18 cellular contexts compared by ENCODE assay signal in the genomic region with DNA sequence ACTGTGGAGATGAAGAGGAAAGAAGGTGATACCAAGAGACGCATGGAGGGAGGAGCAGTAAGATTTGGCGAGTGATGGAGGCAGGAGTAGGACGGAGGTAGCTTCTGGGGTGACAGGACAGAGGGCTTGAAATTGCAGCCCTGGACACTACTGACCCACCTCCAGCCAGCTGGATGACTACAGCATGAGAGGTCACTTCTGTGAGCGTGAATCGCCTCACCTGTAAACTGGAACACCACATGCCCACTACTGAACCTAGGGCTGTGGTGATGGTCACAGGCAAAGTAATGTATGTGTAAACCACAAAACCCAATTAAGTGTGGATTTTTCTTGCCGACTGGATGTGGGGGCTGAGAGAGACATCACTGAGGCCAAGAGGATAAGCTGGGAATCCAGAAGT. TPM values are rescaled to one million over a fixed set of nuclear protein-coding genes. Genes with fewer than 3 reads are reported as not detected.
DNase-seq lines count a peak whose midpoint lies in the region; ATAC-seq and TF ChIP-seq lines count a peak whose summit lies in the region.
"Had no signal": no experiment of that assay in that cellular context is flagged by ENCODE, and none has a peak within 500 bp of the region (broad histone marks: within the 10 kb centered on the region; RNA-seq: fewer than 3 reads in every experiment).

No MANE protein-coding gene starts in this region.

- no peak overlapping the region for H3K56ac ChIP-seq in IMR-90 (ENCODE audit: extremely low read depth, insufficient read depth, low read length)

- intact Hi-C loops in IMR-90 (cut with micrococcal nuclease), result no loop called here
- intact Hi-C loops in spleen (cut with DNase I; ENCODE audit: low total_unique reads), result no loop called here

- H3K36me3 ChIP-seq in IMR-90 (ENCODE audit: control insufficient read depth, insufficient read depth, low read length), result no peaks in the 10 kb centered on the region
- no peaks in the 10 kb centered on the region for H3K36me3 ChIP-seq in spleen
- H3K36me3 ChIP-seq in H7 (replicated peaks; ENCODE audit: control insufficient read depth, insufficient read depth, low read length), result no peaks in the 10 kb centered on the region
- H3K36me3 ChIP-seq: BE2C had no signal

- no peaks in the 10 kb centered on the region; the same call in 1 of the 2 replicates for H4K20me1 ChIP-seq in IMR-90 (ENCODE audit: insufficient read depth, low read length)

- POLR2A ChIA-PET in IMR-90 (lab: Charles Lee; ENCODE audit: unreplicated experiment) (no interaction called here), WTC11 (lab: Charles Lee) (no interaction called here)

- ATAC-seq in IMR-90 (ENCODE audit: low read depth), result no peak
- ATAC-seq in WTC11, result no peak
- ATAC-seq: GM23338, HCT116 had no signal

- no peaks in the 10 kb centered on the region for H3K9me1 ChIP-seq in IMR-90 (ENCODE audit: insufficient read depth, low read length)

- no peak overlapping the region for H3K9ac ChIP-seq in IMR-90 (ENCODE audit: low read depth, low read length)

- H3K4me1 ChIP-seq in IMR-90 (ENCODE audit: control insufficient read depth, insufficient read depth, low read length) (no peaks in the 10 kb centered on the region), spleen (peaks cover 0 to 11% (median 1%) of the 10 kb centered on the region in 6 donors)
- H3K4me1 ChIP-seq: BE2C had no signal

- no peak overlapping the region for H2AK5ac ChIP-seq in IMR-90 (ENCODE audit: low read depth, low read length)

- no TSS peak for BruUV-seq in IMR-90 (replicated peaks; lab: Mats Ljungman, UMichigan)

- H3K36me3 Mint-ChIP-seq in WTC11 (no peaks in the 10 kb centered on the region), neural crest cell (ENCODE audit: low read depth) (no peaks in the 10 kb centered on the region)
- H3K36me3 Mint-ChIP-seq: CD4-positive, CD25-positive, alpha-beta regulatory T cell; CD8-positive, alpha-beta memory T cell had no signal

- no peaks in the 10 kb centered on the region for H3K27me3 Mint-ChIP-seq in WTC11 (ENCODE audit: low read depth)
- H3K27me3 Mint-ChIP-seq in neural crest cell (ENCODE audit: low read depth), result peaks cover 5% of the 10 kb centered on the region

- TF ChIP-seq POLR2A in IMR-90 (IDR thresholded peaks at IDR 0.05; ENCODE audit: low read depth, low read length), result no peak
- no peak for TF ChIP-seq POLR2A in spleen (IDR thresholded peaks at IDR 0.05)

- TF ChIP-seq CTCF in IMR-90 (conservative IDR thresholded peaks at IDR 0.05; ENCODE audit: low read depth, low read length) (no peak), WTC11 (IDR thresholded peaks at IDR 0.05) (no peak), neural crest cell (conservative IDR thresholded peaks at IDR 0.05) (no peak), spleen (IDR thresholded peaks at IDR 0.05 in 8 of 11, conservative IDR thresholded peaks at IDR 0.05 in 3 of 11) (no peak)

- H4K8ac ChIP-seq in IMR-90 (ENCODE audit: low read depth in 2 of 2, low read length in 2 of 2), result no peak overlapping the region

- H2AFZ ChIP-seq in IMR-90 (replicated peaks; ENCODE audit: low read length, poor library complexity), result peak overlapping the region; percentile 43
- H2AFZ ChIP-seq: GM23338 had no signal

- H3K9me3 ChIP-seq in IMR-90 (ENCODE audit: control insufficient read depth, insufficient read depth, low read length) (no peaks in the 10 kb centered on the region), spleen (no peaks in the 10 kb centered on the region)
- H3K9me3 ChIP-seq: BE2C had no signal

- no peak overlapping the region for H3K4me2 ChIP-seq in IMR-90 (ENCODE audit: low read depth, low read length)
- H3K4me2 ChIP-seq: GM23338 had no signal

- CTCF ChIA-PET in IMR-90 (lab: Yijun Ruan, JAX), result no interaction called here
- CTCF ChIA-PET in WTC11 (lab: Charles Lee), result interaction anchor here (1.3 to 1.7 kb wide), 3 partner anchors 15 to 59 kb away, joined by 3 to 6 read pairs (median 4); no protein-coding TSS in a partner anchor

- no peak overlapping the region for H2BK120ac ChIP-seq in IMR-90 (ENCODE audit: low read depth, low read length)

- H3K27ac Mint-ChIP-seq in WTC11 (peak overlapping the region; percentile 31; the same call in 1 of the 2 replicates), neural crest cell (ENCODE audit: unreplicated experiment) (peak overlapping the region; percentile 45)
- H3K27ac Mint-ChIP-seq: GM23338, HFFc6, IgD-negative memory B cell had no signal

- H4K91ac ChIP-seq in IMR-90 (ENCODE audit: insufficient read depth, low read depth, low read length), result no peak overlapping the region

- H3K14ac ChIP-seq in IMR-90 (replicated peaks; ENCODE audit: low read depth, low read length), result no peak overlapping the region

- H3K27me3 ChIP-seq in IMR-90 (ENCODE audit: control insufficient read depth, insufficient read depth, low read length), result peaks cover 47% of the 10 kb centered on the region
- peaks cover 0 to 16% (median 0%) of the 10 kb centered on the region in 7 donors for H3K27me3 ChIP-seq in spleen (replicated peaks in 1 of 7)
- H3K27me3 ChIP-seq in H7 (ENCODE audit: control insufficient read depth, insufficient read depth, low read length), result no peaks in the 10 kb centered on the region

- H2AK9ac ChIP-seq in IMR-90 (replicated peaks; ENCODE audit: low read depth, low read length, poor library complexity), result no peak overlapping the region

- in situ Hi-C loops in IMR-90 (cut with MboI; ENCODE audit: low sequenced_read_pairs), result no loop called here

- no peak overlapping the region for H3K18ac ChIP-seq in IMR-90 (ENCODE audit: low read depth, low read length)

- no peak overlapping the region for H2BK5ac ChIP-seq in IMR-90 (ENCODE audit: low read depth, low read length, poor library complexity, severe bottlenecking)

- no peak overlapping the region for H3K4me3 ChIP-seq in IMR-90 (ENCODE audit: insufficient read depth, low read depth, low read length)
- H3K4me3 ChIP-seq in spleen, result no peak overlapping the region
- H3K4me3 ChIP-seq in H7 (ENCODE audit: insufficient read depth, low read depth, low read length), result no peak overlapping the region
- H3K4me3 ChIP-seq: GM23338 had no signal

- H3K27ac ChIP-seq in IMR-90 (ENCODE audit: insufficient read depth, low read length) (no peak overlapping the region), spleen (no peak overlapping the region)
- H3K27ac ChIP-seq: HL-60 had no signal

- no peak for TF ChIP-seq RAD21 in IMR-90 (IDR thresholded peaks at IDR 0.05; ENCODE audit: low read length)

- no peak for DNase-seq in IMR-90
- DNase-seq in WTC11 (ENCODE audit: low spot score), result no peak
- no peak for DNase-seq in neural crest cell (ENCODE audit: low read depth, low spot score)
- peak; percentile 28 for DNase-seq in spleen
- DNase-seq in H7, result no peak
- no peak for DNase-seq in Ammon's horn (ENCODE audit: low spot score)
- no peak for DNase-seq in activated T-cell treated with anti-CD3 and anti-CD28 coated beads for 4 hours
- DNase-seq: BE2C; C1 segment of cervical spinal cord; CD4-positive, CD25-positive, alpha-beta regulatory T cell; CD8-positive, alpha-beta memory T cell; COR-L47; HFFc6 had no signal

- H4K5ac ChIP-seq in IMR-90 (ENCODE audit: low read depth, low read length), result no peak overlapping the region

- no peaks in the 10 kb centered on the region for H3K9me3 Mint-ChIP-seq in WTC11
- no peaks in the 10 kb centered on the region for H3K9me3 Mint-ChIP-seq in neural crest cell
- H3K9me3 Mint-ChIP-seq: CD8-positive, alpha-beta memory T cell; GM23338; HFFc6; IgD-negative memory B cell had no signal

- H3K79me1 ChIP-seq in IMR-90 (ENCODE audit: low read depth in 1 of 2, low read length in 2 of 2), result no peaks in the 10 kb centered on the region

- H2BK15ac ChIP-seq in IMR-90 (ENCODE audit: low read depth, low read length), result no peak overlapping the region

- no peak overlapping the region for H2BK20ac ChIP-seq in IMR-90 (ENCODE audit: low read depth, low read length)

- 100% methylated on average over 1 of the region's 6 CpGs; no CpG with 5 or more reads in 1 of the 2 experiments for WGBS in IMR-90 (ENCODE audit: extremely low coverage in 2 of 2, insufficient read length in 1 of 2), 2 experiments
- WGBS in spleen, 5 donors, result 82 to 93% (median 86%) methylated on average over 6 of the region's 6 CpGs

- dilution Hi-C loops in IMR-90 (cut with HindIII; ENCODE audit: low sequenced_read_pairs, unreplicated experiment), result no loop called here

- no peak overlapping the region; the same call in 1 of the 2 replicates for H3K4ac ChIP-seq in IMR-90 (ENCODE audit: low read depth, low read length)

- H3K4me3 Mint-ChIP-seq in WTC11, result no peak overlapping the region
- no peak overlapping the region for H3K4me3 Mint-ChIP-seq in neural crest cell
- H3K4me3 Mint-ChIP-seq: CD4-positive, CD25-positive, alpha-beta regulatory T cell; CD8-positive, alpha-beta memory T cell; GM23338; HFFc6; IgD-negative memory B cell had no signal

- H3K4me1 Mint-ChIP-seq in WTC11 (no peaks in the 10 kb centered on the region), neural crest cell (peaks cover 9% of the 10 kb centered on the region)
- H3K4me1 Mint-ChIP-seq: GM23338, IgD-negative memory B cell had no signal

- H3K23ac ChIP-seq in IMR-90 (ENCODE audit: low read depth, low read length), result no peak overlapping the region

RNA-seq across cellular contexts. Expression of a gene that starts 6.6 kb away (rescaled TPM):
- under 0.01 TPM in 1 of 2 replicates, not detected in the other for total RNA-seq in IMR-90 (2012; rRNA removed)
- 0.03 and 0.07 TPM in 2 replicates for polyA plus RNA-seq in IMR-90 (2012; rRNA removed)
- polyA plus RNA-seq in IMR-90 (2012; cell fraction: cytosol; rRNA removed), result 0.05 TPM in 1 of 2 replicates, not detected in the other
- 0.07 and 0.11 TPM in 2 replicates for polyA plus RNA-seq in IMR-90 (2012; cell fraction: nucleus; rRNA removed; ENCODE audit: low replicate concordance)
- total RNA-seq in WTC11 (2021), result not detected in 3 replicates
- total RNA-seq in neural crest cell, result not detected in 2 replicates
- under 1 TPM in 1 of 7 donors, not detected in 6; 0.37 TPM for total RNA-seq in spleen
- polyA plus RNA-seq in spleen, result 1 to 10 TPM in 2 of 3 donors, under 1 TPM in 1; 0.55 to 3.4 (median 1.4) TPM
- total RNA-seq in H7 (2014; rRNA removed; shearing (Covaris generic)), result not detected in 2 replicates
- total RNA-seq: A172; CD4-positive, CD25-positive, alpha-beta regulatory T cell; CD8-positive, alpha-beta memory T cell; GM23338 had no signal
- polyA plus RNA-seq: CD4-positive, CD25-positive, alpha-beta regulatory T cell; CD8-positive, alpha-beta memory T cell; GM23338; IgD-negative memory B cell had no signal

RNA-seq across cellular contexts. Expression of a gene that starts 13.6 kb away (rescaled TPM):
- under 0.01 TPM in 1 of 2 replicates, not detected in the other for total RNA-seq in IMR-90 (2012; rRNA removed)
- polyA plus RNA-seq in IMR-90 (2012; rRNA removed), result 0.09 and 0.24 TPM in 2 replicates
- polyA plus RNA-seq in IMR-90 (2012; cell fraction: cytosol; rRNA removed), result 0.08 TPM in 1 of 2 replicates, not detected in the other
- 1.1 and 1.3 TPM in 2 replicates for polyA plus RNA-seq in IMR-90 (2012; cell fraction: nucleus; rRNA removed; ENCODE audit: low replicate concordance)
- not detected in 3 replicates for total RNA-seq in WTC11 (2021)
- not detected in 2 replicates for total RNA-seq in neural crest cell
- under 1 TPM in 1 of 7 donors, not detected in 6; 0.37 TPM for total RNA-seq in spleen
- polyA plus RNA-seq in spleen, result under 1 TPM in 2 of 3 donors, not detected in 1; 0.15 to 0.19 TPM
- not detected in 2 replicates for total RNA-seq in H7 (2014; rRNA removed; shearing (Covaris generic))
- total RNA-seq: CD4-positive, CD25-positive, alpha-beta regulatory T cell; CD8-positive, alpha-beta memory T cell; HFFc6 had no signal
- polyA plus RNA-seq: CD4-positive, CD25-positive, alpha-beta regulatory T cell; CD8-positive, alpha-beta memory T cell; GM23338; IgD-negative memory B cell had no signal

RNA-seq across cellular contexts. Expression of a gene that starts 24.6 kb away (rescaled TPM):
- total RNA-seq in IMR-90 (2012; rRNA removed) (not detected in 2 replicates), WTC11 (2021) (not detected in 3 replicates), neural crest cell (not detected in 2 replicates), spleen (not detected)
- polyA plus RNA-seq in IMR-90 (2012; rRNA removed) (not detected in 2 replicates), spleen (not detected)
- polyA plus RNA-seq in IMR-90 (2012; cell fraction: cytosol; rRNA removed), result not detected in 2 replicates
- polyA plus RNA-seq in IMR-90 (2012; cell fraction: nucleus; rRNA removed; ENCODE audit: low replicate concordance), result 0.03 TPM in 1 of 2 replicates, not detected in the other
- total RNA-seq in H7 (2014; rRNA removed; shearing (Covaris generic)), result not detected in 2 replicates
- total RNA-seq: A172; CD4-positive, CD25-positive, alpha-beta regulatory T cell; CD8-positive, alpha-beta memory T cell; GM23338; HFFc6 had no signal
- polyA plus RNA-seq: CD4-positive, CD25-positive, alpha-beta regulatory T cell; CD8-positive, alpha-beta memory T cell; GM23338; IgD-negative memory B cell had no signal

RNA-seq across cellular contexts. Expression of a gene that starts 28.3 kb away (rescaled TPM):
- total RNA-seq in IMR-90 (2012; rRNA removed), result not detected in 2 replicates
- not detected in 2 replicates for polyA plus RNA-seq in IMR-90 (2012; rRNA removed)
- not detected in 2 replicates for polyA plus RNA-seq in IMR-90 (2012; cell fraction: cytosol; rRNA removed)
- not detected in 2 replicates for polyA plus RNA-seq in IMR-90 (2012; cell fraction: nucleus; rRNA removed; ENCODE audit: low replicate concordance)
- not detected in 3 replicates for total RNA-seq in WTC11 (2021)
- not detected in 2 replicates for total RNA-seq in neural crest cell
- total RNA-seq in spleen, result not detected
- under 1 TPM in 2 of 3 donors, not detected in 1; 0.24 to 0.83 TPM for polyA plus RNA-seq in spleen
- total RNA-seq in H7 (2014; rRNA removed; shearing (Covaris generic)), result not detected in 2 replicates
- total RNA-seq: A172; CD4-positive, CD25-positive, alpha-beta regulatory T cell; CD8-positive, alpha-beta memory T cell; GM23338 had no signal
- polyA plus RNA-seq: CD4-positive, CD25-positive, alpha-beta regulatory T cell; CD8-positive, alpha-beta memory T cell; GM23338; IgD-negative memory B cell had no signal

RNA-seq across cellular contexts. Expression of a gene that starts 43.4 kb away (rescaled TPM):
- total RNA-seq in IMR-90 (2012; rRNA removed) (not detected in 2 replicates), WTC11 (2021) (not detected in 3 replicates), neural crest cell (not detected in 2 replicates), spleen (not detected)
- polyA plus RNA-seq in IMR-90 (2012; rRNA removed) (not detected in 2 replicates), spleen (not detected)
- polyA plus RNA-seq in IMR-90 (2012; cell fraction: cytosol; rRNA removed), result not detected in 2 replicates
- polyA plus RNA-seq in IMR-90 (2012; cell fraction: nucleus; rRNA removed; ENCODE audit: low replicate concordance), result not detected in 2 replicates
- total RNA-seq in H7 (2014; rRNA removed; shearing (Covaris generic)), result not detected in 2 replicates
- total RNA-seq: A172; CD4-positive, CD25-positive, alpha-beta regulatory T cell; CD8-positive, alpha-beta memory T cell; GM23338; HFFc6 had no signal
- polyA plus RNA-seq: CD4-positive, CD25-positive, alpha-beta regulatory T cell; CD8-positive, alpha-beta memory T cell; GM23338; IgD-negative memory B cell had no signal
